9 cellular contexts compared by ENCODE assay signal in genomic region chr2:15943914-15944313, GRCh38. TPM values are rescaled to one million over a fixed set of nuclear protein-coding genes. Genes with fewer than 3 reads are reported as not detected.
A peak's percentile ranks its signal among the peaks of the same experiment; 100 is the strongest.
DNase-seq lines count a peak whose midpoint lies in the region; ATAC-seq and TF ChIP-seq lines count a peak whose summit lies in the region.
"Had no signal": no experiment of that assay in that cellular context is flagged by ENCODE, and none has a peak within 500 bp of the region (broad histone marks: within the 10 kb centered on the region; RNA-seq: fewer than 3 reads in every experiment).

No MANE protein-coding gene starts in this region.

- ATAC-seq in HG03520 (IDR thresholded peaks at IDR 0.05; ENCODE audit: unreplicated experiment), result no peak
- no peak for ATAC-seq in HG03460 (IDR thresholded peaks at IDR 0.05; ENCODE audit: unreplicated experiment)

- H3K27ac Mint-ChIP-seq in neural crest cell (ENCODE audit: unreplicated experiment), result peak overlapping the region; percentile 96

- H3K36me3 ChIP-seq in brain microvascular endothelial cell (replicated peaks), result no peaks in the 10 kb centered on the region

- no peak overlapping the region for H3K27ac ChIP-seq in brain microvascular endothelial cell

- TF ChIP-seq CTCF in neural crest cell (conservative IDR thresholded peaks at IDR 0.05), result no peak
- no peak for TF ChIP-seq CTCF in brain microvascular endothelial cell (IDR thresholded peaks at IDR 0.05; ENCODE audit: low read depth, low read length, missing control alignments)

- H3K9me3 Mint-ChIP-seq in neural crest cell, result no peaks in the 10 kb centered on the region

- H3K27me3 ChIP-seq in brain microvascular endothelial cell (replicated peaks), result peaks cover 48% of the 10 kb centered on the region

- H3K27me3 Mint-ChIP-seq in neural crest cell (ENCODE audit: low read depth), result peaks cover 7% of the 10 kb centered on the region

- H3K4me3 Mint-ChIP-seq in neural crest cell, result peak overlapping the region; percentile 97

- H3K36me3 Mint-ChIP-seq in neural crest cell (ENCODE audit: low read depth), result peaks cover 47% of the 10 kb centered on the region

- DNase-seq in DMS79 (lab: John Stamatoyannopoulos, UW) (peak; percentile 64), NCI-H524 (lab: John Stamatoyannopoulos, UW) (peak; percentile 95 to 98), foreskin melanocyte (peak; percentile 74), neural crest cell (ENCODE audit: low read depth, low spot score) (no peak), GM19238 (ENCODE audit: insufficient read length, low spot score) (no peak), brain microvascular endothelial cell (no peak)
- DNase-seq: NCI-H1930 had no signal

- H3K4me3 ChIP-seq in brain microvascular endothelial cell (ENCODE audit: low read depth, low read length), result no peak overlapping the region

- in situ Hi-C loops in brain microvascular endothelial cell (cut with HindIII; ENCODE audit: low pct_ligation_motif_present, low sequenced_read_pairs), result no loop called here

- peaks cover 52% of the 10 kb centered on the region for H3K4me1 Mint-ChIP-seq in neural crest cell

RNA-seq across cellular contexts. Expression of gene MYCN, which starts 3.6 kb away (rescaled TPM):
- total RNA-seq in neural crest cell, result 144 and 149 TPM in 2 replicates

Comparison
In these comparisons a context has a peak if more than half of its experiments do, and no peak if none do; other contexts are left out.
1. DNase-seq: peak in DMS79 (single experiment), NCI-H524 (2 of 2) and foreskin melanocyte (single experiment); none in neural crest cell (single experiment), GM19238 (single experiment) and brain microvascular endothelial cell (single experiment).